Comparison of ENCODE assay signal across 9 cellular contexts in genomic region chr11:76604652-76605241, GRCh38.
A peak's percentile ranks its signal among the peaks of the same experiment; 100 is the strongest.
DNase-seq lines count a peak whose midpoint lies in the region; ATAC-seq and TF ChIP-seq lines count a peak whose summit lies in the region.
"Had no signal": no experiment of that assay in that cellular context is flagged by ENCODE, and none has a peak within 500 bp of the region (broad histone marks: within the 10 kb centered on the region; RNA-seq: fewer than 3 reads in every experiment).

No MANE protein-coding gene starts in this region.

- peaks cover 9 to 40% (median 25%) of the 10 kb centered on the region in 4 donors for H3K4me1 ChIP-seq in upper lobe of left lung

- TF ChIP-seq EP300 in upper lobe of left lung (IDR thresholded peaks at IDR 0.05) = no peak

- DNase-seq in activated CD4-positive, alpha-beta memory T cell treated with anti-CD3 and anti-CD28 coated beads, Interleukin-2, amount 10 ng/mL, durations not matched to agents 7 days and 5 days = peak; percentile 9
- DNase-seq in activated CD4-positive, alpha-beta memory T cell treated with anti-CD3 and anti-CD28 coated beads for 36 hours = no peak
- DNase-seq in fibroblast of mammary gland (ENCODE audit: low read depth) (peak; percentile 94), mesothelial cell of epicardium (ENCODE audit: low spot score in 2 of 2, unreplicated experiment in 2 of 2) (no peak), upper lobe of left lung (no peak), GDM1 (lab: John Stamatoyannopoulos, UW) (no peak)
- no peak for DNase-seq in activated naive CD4-positive, alpha-beta T cell treated with anti-CD3 and anti-CD28 coated beads for 36 hours
- DNase-seq: NCI-H226 had no signal

- H3K9me3 ChIP-seq in upper lobe of left lung = no peaks in the 10 kb centered on the region

- ATAC-seq in upper lobe of left lung (ENCODE audit: low FRiP score in 2 of 2) (no peak), GM19463 (IDR thresholded peaks at IDR 0.05; ENCODE audit: unreplicated experiment) (no peak)

- CTCF ChIA-PET in activated CD4-positive, alpha-beta memory T cell treated with anti-CD3 and anti-CD28 coated beads, Interleukin-2, amount 10 ng/mL, durations not matched to agents 7 days and 5 days (lab: Charles Lee) = no interaction called here
- CTCF ChIA-PET in activated CD4-positive, alpha-beta memory T cell treated with anti-CD3 and anti-CD28 coated beads for 36 hours (lab: Charles Lee) = no interaction called here
- CTCF ChIA-PET in activated naive CD4-positive, alpha-beta T cell treated with anti-CD3 and anti-CD28 coated beads for 36 hours (lab: Charles Lee) = interaction anchor here (0.6 to 1.3 kb wide), 3 partner anchors 13 to 117 kb away, joined by 3 read pairs; no protein-coding TSS in a partner anchor

- no peaks in the 10 kb centered on the region for H3K36me3 Mint-ChIP-seq in activated CD4-positive, alpha-beta memory T cell treated with anti-CD3 and anti-CD28 coated beads, Interleukin-2, amount 10 ng/mL, durations not matched to agents 7 days and 5 days (ENCODE audit: low read depth)
- no peaks in the 10 kb centered on the region for H3K36me3 Mint-ChIP-seq in activated CD4-positive, alpha-beta memory T cell treated with anti-CD3 and anti-CD28 coated beads for 36 hours
- no peaks in the 10 kb centered on the region for H3K36me3 Mint-ChIP-seq in mesothelial cell of epicardium
- no peaks in the 10 kb centered on the region for H3K36me3 Mint-ChIP-seq in activated naive CD4-positive, alpha-beta T cell treated with anti-CD3 and anti-CD28 coated beads for 36 hours (ENCODE audit: low read depth)

- H3K27me3 ChIP-seq in upper lobe of left lung = peaks cover 0 to under 1% (median 0%) of the 10 kb centered on the region in 4 donors

- WGBS in upper lobe of left lung, 2 donors = 73 to 74% methylated on average over 1 to 4 of the region's 8 CpGs

- H3K4me3 Mint-ChIP-seq in activated CD4-positive, alpha-beta memory T cell treated with anti-CD3 and anti-CD28 coated beads, Interleukin-2, amount 10 ng/mL, durations not matched to agents 7 days and 5 days = no peak overlapping the region
- H3K4me3 Mint-ChIP-seq in activated CD4-positive, alpha-beta memory T cell treated with anti-CD3 and anti-CD28 coated beads for 36 hours = no peak overlapping the region
- H3K4me3 Mint-ChIP-seq in mesothelial cell of epicardium = no peak overlapping the region
- H3K4me3 Mint-ChIP-seq in activated naive CD4-positive, alpha-beta T cell treated with anti-CD3 and anti-CD28 coated beads for 36 hours = no peak overlapping the region

- peaks cover 3% of the 10 kb centered on the region for H3K4me1 Mint-ChIP-seq in activated CD4-positive, alpha-beta memory T cell treated with anti-CD3 and anti-CD28 coated beads, Interleukin-2, amount 10 ng/mL, durations not matched to agents 7 days and 5 days
- H3K4me1 Mint-ChIP-seq in activated CD4-positive, alpha-beta memory T cell treated with anti-CD3 and anti-CD28 coated beads for 36 hours (ENCODE audit: low read depth) = no peaks in the 10 kb centered on the region
- peaks cover 18% of the 10 kb centered on the region for H3K4me1 Mint-ChIP-seq in mesothelial cell of epicardium
- no peaks in the 10 kb centered on the region for H3K4me1 Mint-ChIP-seq in activated naive CD4-positive, alpha-beta T cell treated with anti-CD3 and anti-CD28 coated beads for 36 hours (ENCODE audit: low read depth)

- POLR2A ChIA-PET in activated CD4-positive, alpha-beta memory T cell treated with anti-CD3 and anti-CD28 coated beads, Interleukin-2, amount 10 ng/mL, durations not matched to agents 7 days and 5 days (lab: Charles Lee) = no interaction called here
- POLR2A ChIA-PET in activated CD4-positive, alpha-beta memory T cell treated with anti-CD3 and anti-CD28 coated beads for 36 hours (lab: Charles Lee) = no interaction called here

- TF ChIP-seq CTCF in fibroblast of mammary gland (conservative IDR thresholded peaks at IDR 0.05; ENCODE audit: control insufficient read depth, insufficient read depth, low read depth, low read length) = no peak
- no peak for TF ChIP-seq CTCF in mesothelial cell of epicardium (IDR thresholded peaks at IDR 0.05; ENCODE audit: unreplicated experiment)
- no peak for TF ChIP-seq CTCF in upper lobe of left lung (IDR thresholded peaks at IDR 0.05)

- H3K27ac ChIP-seq in upper lobe of left lung = peak overlapping the region; percentile 1 to 75 (median 50)

- no peaks in the 10 kb centered on the region for H3K36me3 ChIP-seq in upper lobe of left lung

- no peak overlapping the region for H3K27ac Mint-ChIP-seq in activated CD4-positive, alpha-beta memory T cell treated with anti-CD3 and anti-CD28 coated beads, Interleukin-2, amount 10 ng/mL, durations not matched to agents 7 days and 5 days
- no peak overlapping the region for H3K27ac Mint-ChIP-seq in activated CD4-positive, alpha-beta memory T cell treated with anti-CD3 and anti-CD28 coated beads for 36 hours
- peak overlapping the region; percentile 18 for H3K27ac Mint-ChIP-seq in mesothelial cell of epicardium
- no peak overlapping the region for H3K27ac Mint-ChIP-seq in activated naive CD4-positive, alpha-beta T cell treated with anti-CD3 and anti-CD28 coated beads for 36 hours

- H3K4me3 ChIP-seq in fibroblast of mammary gland (ENCODE audit: control insufficient read depth, low read depth, low read length) (no peak overlapping the region), upper lobe of left lung (no peak overlapping the region)

- intact Hi-C loops in activated CD4-positive, alpha-beta memory T cell treated with anti-CD3 and anti-CD28 coated beads for 36 hours (cut with micrococcal nuclease) = no loop called here
- intact Hi-C loops in activated naive CD4-positive, alpha-beta T cell treated with anti-CD3 and anti-CD28 coated beads for 36 hours (cut with micrococcal nuclease) = no loop called here

- TF ChIP-seq POLR2A in upper lobe of left lung (IDR thresholded peaks at IDR 0.05) = no peak

- no peaks in the 10 kb centered on the region for H3K9me3 Mint-ChIP-seq in activated CD4-positive, alpha-beta memory T cell treated with anti-CD3 and anti-CD28 coated beads, Interleukin-2, amount 10 ng/mL, durations not matched to agents 7 days and 5 days
- H3K9me3 Mint-ChIP-seq in activated CD4-positive, alpha-beta memory T cell treated with anti-CD3 and anti-CD28 coated beads for 36 hours = no peaks in the 10 kb centered on the region
- H3K9me3 Mint-ChIP-seq in mesothelial cell of epicardium = peaks cover 13% of the 10 kb centered on the region
- no peaks in the 10 kb centered on the region for H3K9me3 Mint-ChIP-seq in activated naive CD4-positive, alpha-beta T cell treated with anti-CD3 and anti-CD28 coated beads for 36 hours

- H3K27me3 Mint-ChIP-seq in activated CD4-positive, alpha-beta memory T cell treated with anti-CD3 and anti-CD28 coated beads, Interleukin-2, amount 10 ng/mL, durations not matched to agents 7 days and 5 days = no peaks in the 10 kb centered on the region
- no peaks in the 10 kb centered on the region for H3K27me3 Mint-ChIP-seq in activated CD4-positive, alpha-beta memory T cell treated with anti-CD3 and anti-CD28 coated beads for 36 hours
- no peaks in the 10 kb centered on the region for H3K27me3 Mint-ChIP-seq in mesothelial cell of epicardium (ENCODE audit: low read depth)
- H3K27me3 Mint-ChIP-seq in activated naive CD4-positive, alpha-beta T cell treated with anti-CD3 and anti-CD28 coated beads for 36 hours (ENCODE audit: low read depth) = peaks cover 7% of the 10 kb centered on the region

Comparison
In these comparisons a context has a peak if more than half of its experiments do, and no peak if none do; other contexts are left out.
1. DNase-seq: peak in activated CD4-positive, alpha-beta memory T cell treated with anti-CD3 and anti-CD28 coated beads, Interleukin-2, amount 10 ng/mL, durations not matched to agents 7 days and 5 days (single experiment) and fibroblast of mammary gland (single experiment); none in activated CD4-positive, alpha-beta memory T cell treated with anti-CD3 and anti-CD28 coated beads for 36 hours (single experiment), mesothelial cell of epicardium (0 of 2), upper lobe of left lung (0 of 2), activated naive CD4-positive, alpha-beta T cell treated with anti-CD3 and anti-CD28 coated beads for 36 hours (single experiment) and GDM1 (single experiment).